8 cellular contexts compared by ENCODE assay signal in genomic region chr5:148912714-148913398, GRCh38.
DNase-seq lines count a peak whose midpoint lies in the region; ATAC-seq and TF ChIP-seq lines count a peak whose summit lies in the region.

No MANE protein-coding gene starts in this region.

- TF ChIP-seq CTCF in PC-3 (conservative IDR thresholded peaks at IDR 0.05; ENCODE audit: low read depth, low read length) (peak; percentile 97), omental fat pad (IDR thresholded peaks at IDR 0.05) (no peak)

- H3K9me2 ChIP-seq in PC-3 (replicated peaks; ENCODE audit: low read length) = no peaks in the 10 kb centered on the region

- H3K4me1 Mint-ChIP-seq in activated CD4-positive, alpha-beta T cell treated with anti-CD3 and anti-CD28 coated beads for 36 hours = no peaks in the 10 kb centered on the region

- peak overlapping the region; percentile 68 for H3K4me2 ChIP-seq in PC-3 (ENCODE audit: low read length)

- H3K4me1 ChIP-seq in PC-3 (ENCODE audit: insufficient read depth, low read length) = peaks cover 80% of the 10 kb centered on the region

- CTCF ChIA-PET in PC-3 (lab: Charles Lee) = interaction anchor here (0.6 to 3.5 kb wide), 13 partner anchors 27 to 202 kb away, joined by 3 to 30 read pairs (median 6); partner anchors contain the start of gene ADRB2
- CTCF ChIA-PET in activated CD4-positive, alpha-beta T cell treated with anti-CD3 and anti-CD28 coated beads for 36 hours (lab: Charles Lee) = interaction anchor here (1.2 kb wide), 1 partner anchor 202 kb away, joined by 3 read pairs; no protein-coding TSS in a partner anchor

- H3K27ac ChIP-seq in PC-3 (ENCODE audit: low read length) (peak overlapping the region; percentile 88), epithelial cell of prostate (peak overlapping the region; percentile 100)

- H3K27me3 ChIP-seq in PC-3 (ENCODE audit: low read length) = no peaks in the 10 kb centered on the region

- H3K4me3 Mint-ChIP-seq in activated CD4-positive, alpha-beta T cell treated with anti-CD3 and anti-CD28 coated beads for 36 hours = no peak overlapping the region

- no peaks in the 10 kb centered on the region for H4K20me1 ChIP-seq in PC-3 (ENCODE audit: low read length)

- ATAC-seq in PC-3 (peak; percentile 62), omental fat pad (ENCODE audit: low FRiP score) (peak; percentile 85), GM21515 (IDR thresholded peaks at IDR 0.05; ENCODE audit: unreplicated experiment) (no peak), GM19328 (IDR thresholded peaks at IDR 0.05; ENCODE audit: unreplicated experiment) (no peak), GM18517 (IDR thresholded peaks at IDR 0.05; ENCODE audit: unreplicated experiment) (no peak)
- no peak for ATAC-seq in activated CD4-positive, alpha-beta T cell treated with anti-CD3 and anti-CD28 coated beads for 36 hours

- H3F3A ChIP-seq in PC-3 (ENCODE audit: low read length, unreplicated experiment) = peaks cover 30% of the 10 kb centered on the region

- H3K9me3 ChIP-seq in PC-3 (ENCODE audit: low read length) = no peaks in the 10 kb centered on the region

- no peaks in the 10 kb centered on the region for H3K36me3 Mint-ChIP-seq in activated CD4-positive, alpha-beta T cell treated with anti-CD3 and anti-CD28 coated beads for 36 hours (ENCODE audit: low read depth)

- peak overlapping the region; percentile 25 for H2AFZ ChIP-seq in PC-3 (ENCODE audit: low read length)

- POLR2A ChIA-PET in PC-3 (lab: Charles Lee; ENCODE audit: unreplicated experiment) = interaction anchor here (0.6 to 0.7 kb wide), 6 partner anchors 12 to 230 kb away, joined by 3 to 6 read pairs (median 3); no protein-coding TSS in a partner anchor
- POLR2A ChIA-PET in activated CD4-positive, alpha-beta T cell treated with anti-CD3 and anti-CD28 coated beads for 36 hours (lab: Charles Lee) = no interaction called here

- peaks cover 2% of the 10 kb centered on the region for H3K27me3 Mint-ChIP-seq in activated CD4-positive, alpha-beta T cell treated with anti-CD3 and anti-CD28 coated beads for 36 hours

- no peaks in the 10 kb centered on the region for H3K36me3 ChIP-seq in PC-3 (ENCODE audit: low read depth, low read length)

- H3K4me3 ChIP-seq in PC-3 (ENCODE audit: low read length) = peak overlapping the region; percentile 19; the same call in 1 of the 2 replicates

- intact Hi-C loops in PC-3 (cut with micrococcal nuclease) = loop anchor here (1.0 to 5.0 kb wide), 8 partner anchors 26 to 316 kb away; no protein-coding TSS in a partner anchor
- intact Hi-C loops in activated CD4-positive, alpha-beta T cell treated with anti-CD3 and anti-CD28 coated beads for 36 hours (cut with DNase I, micrococcal nuclease) = no loop called here

- DNase-seq in ELR (ENCODE audit: low read depth) (peak; percentile 100), PC-3 (peak; percentile 100), epithelial cell of prostate (ENCODE audit: low read depth, low spot score) (peak; percentile 95), omental fat pad (ENCODE audit: low spot score) (no peak)
- no peak for DNase-seq in activated CD4-positive, alpha-beta T cell treated with anti-CD3 and anti-CD28 coated beads for 36 hours

- H3K9ac ChIP-seq in PC-3 (ENCODE audit: low read length) = peak overlapping the region; percentile 59

- BruUV-seq in PC-3 (replicated peaks; lab: Mats Ljungman, UMichigan) = no TSS peak

- no peaks in the 10 kb centered on the region for H3K79me2 ChIP-seq in PC-3 (ENCODE audit: low read length)

- no peaks in the 10 kb centered on the region for H3K9me3 Mint-ChIP-seq in activated CD4-positive, alpha-beta T cell treated with anti-CD3 and anti-CD28 coated beads for 36 hours (ENCODE audit: low read depth)

- H3K27ac Mint-ChIP-seq in activated CD4-positive, alpha-beta T cell treated with anti-CD3 and anti-CD28 coated beads for 36 hours = no peak overlapping the region

Comparison
In these comparisons a context has a peak if more than half of its experiments do, and no peak if none do; other contexts are left out.
1. DNase-seq: peak in ELR (single experiment), PC-3 (single experiment) and epithelial cell of prostate (single experiment); none in omental fat pad (single experiment) and activated CD4-positive, alpha-beta T cell treated with anti-CD3 and anti-CD28 coated beads for 36 hours (single experiment).
2. ATAC-seq: peak in PC-3 (single experiment) and omental fat pad (single experiment); none in GM21515 (single experiment), GM19328 (single experiment), GM18517 (single experiment) and activated CD4-positive, alpha-beta T cell treated with anti-CD3 and anti-CD28 coated beads for 36 hours (single experiment).